Comparison of ENCODE assay signal across 24 cellular contexts in genomic region chr17:39361064-39361463, GRCh38.
"Had no signal": no experiment of that assay in that cellular context is flagged by ENCODE, and none has a peak within 500 bp of the region (broad histone marks: within the 10 kb centered on the region; RNA-seq: fewer than 3 reads in every experiment).

No MANE protein-coding gene starts in this region.

- H3K9me3 Mint-ChIP-seq: activated CD4-positive, alpha-beta memory T cell treated with anti-CD3 and anti-CD28 coated beads, Interleukin-2, amount 10 ng/mL, durations not matched to agents 7 days and 5 days; activated naive CD4-positive, alpha-beta T cell treated with anti-CD3 and anti-CD28 coated beads, Interleukin-2, amount 50 U/mL, for 72 hours had no signal

- H3K4me3 Mint-ChIP-seq: activated CD4-positive, alpha-beta memory T cell treated with anti-CD3 and anti-CD28 coated beads, Interleukin-2, amount 10 ng/mL, durations not matched to agents 7 days and 5 days; activated CD4-positive, alpha-beta T cell treated with anti-CD3 and anti-CD28 coated beads for 36 hours had no signal

- H3K4me1 Mint-ChIP-seq: activated CD4-positive, alpha-beta memory T cell treated with anti-CD3 and anti-CD28 coated beads, Interleukin-2, amount 10 ng/mL, durations not matched to agents 7 days and 5 days had no signal

- ATAC-seq: activated CD4-positive, alpha-beta T cell treated with anti-CD3 and anti-CD28 coated beads for 36 hours; activated naive CD4-positive, alpha-beta T cell treated with anti-CD3 and anti-CD28 coated beads, Interleukin-2, amount 50 U/mL, for 72 hours; Panc1 had no signal

- H3K36me3 ChIP-seq: MG63 had no signal

- H3K9me3 ChIP-seq: MG63, SK-N-SH had no signal

- H3K27me3 ChIP-seq: MG63 had no signal

- H3K36me3 Mint-ChIP-seq: activated naive CD4-positive, alpha-beta T cell treated with anti-CD3 and anti-CD28 coated beads, Interleukin-2, amount 50 U/mL, for 72 hours had no signal

- H3K27me3 Mint-ChIP-seq: activated CD4-positive, alpha-beta memory T cell treated with anti-CD3 and anti-CD28 coated beads, Interleukin-2, amount 10 ng/mL, durations not matched to agents 7 days and 5 days; activated CD4-positive, alpha-beta T cell treated with anti-CD3 and anti-CD28 coated beads for 36 hours had no signal

- H3K27ac Mint-ChIP-seq: activated CD4-positive, alpha-beta memory T cell treated with anti-CD3 and anti-CD28 coated beads, Interleukin-2, amount 10 ng/mL, durations not matched to agents 7 days and 5 days had no signal

- DNase-seq: activated CD4-positive, alpha-beta memory T cell treated with anti-CD3 and anti-CD28 coated beads, Interleukin-2, amount 10 ng/mL, durations not matched to agents 7 days and 5 days; activated CD4-positive, alpha-beta T cell treated with anti-CD3 and anti-CD28 coated beads for 36 hours; activated CD4-positive, alpha-beta T cell treated with anti-CD3 and anti-CD28 coated beads, Interleukin-2, amount 50 U/mL, for 1 hour; activated CD8-positive, alpha-beta memory T cell treated with anti-CD3 and anti-CD28 coated beads, Interleukin-2, amount 50 U/mL, for 48 hours; activated effector memory CD4-positive, alpha-beta T cell treated with anti-CD3 and anti-CD28 coated beads, Interleukin-2, amount 50 U/mL, for 16 hours; activated naive CD4-positive, alpha-beta T cell treated with Interleukin-2 at 50 U/mL for 16 hours; activated T-cell treated with anti-CD3 and anti-CD28 coated beads, Interleukin-2, amount 50 U/mL, for 1 hour; MG63; MV-4-11; NCI-H1092 treated with DMSO at 0.1 percent for 48 hours; NCI-H1436; NCI-H1694 treated with DMSO at 0.1 percent for 48 hours; NCI-H2029 treated with DMSO at 0.1 percent for 48 hours; NCI-H345; NCI-H510A; NCI-H526 treated with DMSO at 0.1 percent for 48 hours; NCI-H82; NK-92 treated with Interleukin-12 subunit alpha and Interleukin-12 subunit beta, amount 100 ng/mL, for 24 hours; RPMI8226; SK-N-SH; T-helper 1 cell had no signal

- H3K27ac ChIP-seq: VCaP had no signal

- H3K4me3 ChIP-seq: MG63 had no signal
